Comparison of ENCODE assay signal across 21 cellular contexts in the genomic region with DNA sequence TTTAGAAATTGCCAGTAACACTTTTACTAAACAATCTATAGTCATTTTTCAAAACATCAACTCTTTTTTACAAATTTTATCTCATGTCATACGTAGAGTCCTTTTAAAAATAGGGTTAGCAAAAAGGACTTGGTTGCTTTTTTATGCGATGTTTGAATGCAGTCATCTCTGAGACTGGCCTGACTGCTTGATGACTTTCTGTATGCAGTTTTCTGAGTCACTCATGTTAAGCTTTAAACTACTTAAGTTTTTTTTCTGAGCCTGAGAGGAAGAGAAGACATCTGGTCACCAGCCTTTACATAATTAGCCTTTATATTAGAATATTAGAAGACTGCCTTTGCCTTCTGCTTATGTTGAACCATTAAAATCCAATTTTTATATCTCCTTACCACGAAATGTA.
DNase-seq lines count a peak whose midpoint lies in the region; TF ChIP-seq lines count a peak whose summit lies in the region.
"Had no signal": no experiment of that assay in that cellular context is flagged by ENCODE, and none has a peak within 500 bp of the region (broad histone marks: within the 10 kb centered on the region; RNA-seq: fewer than 3 reads in every experiment).

No MANE protein-coding gene starts in this region.

- 51% methylated on average over 3 of the region's 3 CpGs for WGBS in hepatocyte (ENCODE audit: low lambda C conversion rate, missing lambda C conversion rate)
- 31% methylated on average over 3 of the region's 3 CpGs for WGBS in smooth muscle cell (ENCODE audit: low lambda C conversion rate)

- H4K20me1 ChIP-seq in hepatocyte (ENCODE audit: insufficient read depth, poor library complexity, severe bottlenecking) (no peaks in the 10 kb centered on the region), smooth muscle cell (ENCODE audit: low read depth) (no peaks in the 10 kb centered on the region)

- DNase-seq in HT1080 (ENCODE audit: low read depth) (peak; percentile 7), RWPE1 (ENCODE audit: low spot score) (peak; percentile 4), hepatocyte (ENCODE audit: low spot score) (peak; percentile 7), smooth muscle cell (lab: John Stamatoyannopoulos, UW; ENCODE audit: unreplicated experiment) (no peak), GM10266 (ENCODE audit: extremely low spot score) (no peak), activated gamma-delta T cell treated with Interleukin-2 at 50 U/mL for 16 hours (no peak), GM19238 (ENCODE audit: insufficient read length, low spot score) (no peak)
- DNase-seq: C1 segment of cervical spinal cord; CD8-positive, alpha-beta memory T cell; DMS79 treated with DMSO at 0.1 percent for 48 hours; H7; Kasumi-1; MG63; NCI-H1048; NCI-H1436 treated with DMSO at 0.1 percent for 48 hours; NCI-H2029 treated with DMSO at 0.1 percent for 48 hours; NCI-H2171; NCI-H446; NCI-H526 treated with DMSO at 0.1 percent for 48 hours; NK-92 treated with Interleukin-12 subunit alpha and Interleukin-12 subunit beta, amount 100 ng/mL, for 24 hours had no signal

- H3K36me3 ChIP-seq in hepatocyte (replicated peaks; ENCODE audit: insufficient read depth, low read depth) (no peaks in the 10 kb centered on the region), smooth muscle cell (ENCODE audit: low read depth) (no peaks in the 10 kb centered on the region)
- H3K36me3 ChIP-seq: MG63 had no signal

- no peaks in the 10 kb centered on the region for H3K9me2 ChIP-seq in hepatocyte (replicated peaks; ENCODE audit: insufficient read depth)

- H3K9me3 ChIP-seq in hepatocyte (ENCODE audit: low read depth): no peaks in the 10 kb centered on the region
- no peaks in the 10 kb centered on the region for H3K9me3 ChIP-seq in smooth muscle cell (replicated peaks; ENCODE audit: low read depth)
- H3K9me3 ChIP-seq: MG63 had no signal

- H2AFZ ChIP-seq in hepatocyte (no peak overlapping the region), smooth muscle cell (ENCODE audit: low read depth) (peak overlapping the region; percentile 90)

- H3K79me2 ChIP-seq in hepatocyte (no peaks in the 10 kb centered on the region), smooth muscle cell (ENCODE audit: low read depth) (no peaks in the 10 kb centered on the region)

- H3K4me2 ChIP-seq in hepatocyte: peak overlapping the region; percentile 27
- H3K4me2 ChIP-seq in smooth muscle cell: peak overlapping the region; percentile 13

- TF ChIP-seq CTCF in RWPE1 (conservative IDR thresholded peaks at IDR 0.05; ENCODE audit: low read depth) (no peak), hepatocyte (IDR thresholded peaks at IDR 0.05; ENCODE audit: poor library complexity) (no peak), smooth muscle cell (IDR thresholded peaks at IDR 0.05; ENCODE audit: borderline replicate concordance, insufficient read depth, poor library complexity, severe bottlenecking) (no peak), GM10266 (IDR thresholded peaks at IDR 0.05; ENCODE audit: control insufficient read depth, insufficient read depth, low read depth, missing control alignments) (no peak)

- no peaks in the 10 kb centered on the region for H3K27me3 ChIP-seq in hepatocyte
- H3K27me3 ChIP-seq in smooth muscle cell (ENCODE audit: low read depth): no peaks in the 10 kb centered on the region
- H3K27me3 ChIP-seq: MG63 had no signal

- H3F3A ChIP-seq in smooth muscle cell (ENCODE audit: low read depth): no peaks in the 10 kb centered on the region

- no peak overlapping the region for H3K4me3 ChIP-seq in hepatocyte
- H3K4me3 ChIP-seq in smooth muscle cell: no peak overlapping the region
- H3K4me3 ChIP-seq: MG63 had no signal

- no peak overlapping the region for H3K9ac ChIP-seq in smooth muscle cell (ENCODE audit: low read depth)

- H3K27ac ChIP-seq in RWPE1 (no peak overlapping the region), hepatocyte (no peak overlapping the region), smooth muscle cell (ENCODE audit: low read depth) (peak overlapping the region; percentile 7)
- H3K27ac ChIP-seq: HL-60 had no signal

- CTCF ChIA-PET in RWPE1 (lab: Yijun Ruan, JAX): interaction anchor here (0.6 to 0.8 kb wide), 2 partner anchors 736 to 1614 kb away, joined by 3 read pairs; no protein-coding TSS in a partner anchor

- POLR2A ChIA-PET in RWPE1 (lab: Yijun Ruan, JAX; ENCODE audit: low non-redundant PET): no interaction called here

- H3K4me1 ChIP-seq in hepatocyte (ENCODE audit: insufficient read depth): no peaks in the 10 kb centered on the region
- peaks cover 4% of the 10 kb centered on the region for H3K4me1 ChIP-seq in smooth muscle cell (ENCODE audit: low read depth)

Comparison
In these comparisons a context has a peak if more than half of its experiments do, and no peak if none do; other contexts are left out.
1. DNase-seq: peak in HT1080 (single experiment), RWPE1 (single experiment) and hepatocyte (single experiment); none in smooth muscle cell (single experiment), GM10266 (single experiment), activated gamma-delta T cell treated with Interleukin-2 at 50 U/mL for 16 hours (single experiment) and GM19238 (single experiment).